ENCODE assay signal across 8 cellular contexts in genomic region chrX:24146283-24146865, GRCh38. TPM values are rescaled to one million over a fixed set of nuclear protein-coding genes. Genes with fewer than 3 reads are reported as not detected.
DNase-seq lines count a peak whose midpoint lies in the region; ATAC-seq and TF ChIP-seq lines count a peak whose summit lies in the region.

No MANE protein-coding gene starts in this region.

- H3K9me3 Mint-ChIP-seq in stimulated activated naive CD8-positive, alpha-beta T cell treated with anti-CD3 and anti-CD28 coated beads, Interleukin-15, amount 100 ng/mL, for 72 hours: no peaks in the 10 kb centered on the region

- DNase-seq in NCI-H1417 (lab: John Stamatoyannopoulos, UW) (peak in 2 of 3 experiments; percentile 20 to 80), NCI-H1417 treated with DMSO at 0.1 percent for 48 hours (lab: John Stamatoyannopoulos, UW) (no peak), SJSA1 (ENCODE audit: low read depth in 1 of 2, low spot score in 2 of 2) (peak in 1 of 2 experiments; percentile 45), foreskin keratinocyte (no peak)
- no peak for DNase-seq in stimulated activated naive CD8-positive, alpha-beta T cell treated with anti-CD3 and anti-CD28 coated beads, Interleukin-15, amount 100 ng/mL, for 72 hours
- no peak for DNase-seq in stimulated activated CD4-positive, alpha-beta T cell treated with anti-CD3 and anti-CD28 coated beads, Interleukin-15, amount 100 ng/mL, for 24 hours

- no peaks in the 10 kb centered on the region for H3K27me3 Mint-ChIP-seq in stimulated activated naive CD8-positive, alpha-beta T cell treated with anti-CD3 and anti-CD28 coated beads, Interleukin-15, amount 100 ng/mL, for 72 hours

- H3K4me1 ChIP-seq in SJSA1 (replicated peaks) (peaks cover 32% of the 10 kb centered on the region), foreskin keratinocyte (peaks cover 8% of the 10 kb centered on the region)

- no peaks in the 10 kb centered on the region for H3K9me3 ChIP-seq in SJSA1 (replicated peaks)

- peaks cover 2% of the 10 kb centered on the region for H3K36me3 ChIP-seq in SJSA1

- no peak overlapping the region for H3K4me3 ChIP-seq in SJSA1

- H3K4me3 Mint-ChIP-seq in stimulated activated naive CD8-positive, alpha-beta T cell treated with anti-CD3 and anti-CD28 coated beads, Interleukin-15, amount 100 ng/mL, for 72 hours: peak overlapping the region; percentile 45 to 72

- no peak for ATAC-seq in foreskin keratinocyte
- ATAC-seq in stimulated activated naive CD8-positive, alpha-beta T cell treated with anti-CD3 and anti-CD28 coated beads, Interleukin-15, amount 100 ng/mL, for 72 hours: no peak
- ATAC-seq in HG03039 (IDR thresholded peaks at IDR 0.05; ENCODE audit: unreplicated experiment): no peak
- ATAC-seq in HG03457 (IDR thresholded peaks at IDR 0.05; ENCODE audit: unreplicated experiment): no peak

- peak overlapping the region in 1 of 2 donors; percentile 13 for H3K27ac Mint-ChIP-seq in stimulated activated naive CD8-positive, alpha-beta T cell treated with anti-CD3 and anti-CD28 coated beads, Interleukin-15, amount 100 ng/mL, for 72 hours

- H3K27ac ChIP-seq in SJSA1: peak overlapping the region; percentile 61
- H3K27ac ChIP-seq in foreskin keratinocyte: peak overlapping the region; percentile 53

- no peak for TF ChIP-seq CTCF in foreskin keratinocyte (conservative IDR thresholded peaks at IDR 0.05)

- H3K4me1 Mint-ChIP-seq in stimulated activated naive CD8-positive, alpha-beta T cell treated with anti-CD3 and anti-CD28 coated beads, Interleukin-15, amount 100 ng/mL, for 72 hours: peaks cover 30% of the 10 kb centered on the region

- H3K27me3 ChIP-seq in SJSA1 (replicated peaks) (no peaks in the 10 kb centered on the region), foreskin keratinocyte (no peaks in the 10 kb centered on the region)

RNA-seq across cellular contexts. Expression of gene ZFX, which starts 3.2 kb away (rescaled TPM):
- 15.6 and 29.9 TPM in 2 replicates for total RNA-seq in SJSA1 (2014; rRNA removed; shearing (Covaris generic))
- total RNA-seq in foreskin keratinocyte: 21.5 and 23.3 TPM in 2 replicates
- polyA plus RNA-seq in foreskin keratinocyte: 2.2 and 2.3 TPM in 2 replicates

Comparison
In these comparisons a context has a peak if more than half of its experiments do, and no peak if none do; other contexts are left out.
1. DNase-seq: peak in NCI-H1417 (2 of 3); none in NCI-H1417 treated with DMSO at 0.1 percent for 48 hours (single experiment), foreskin keratinocyte (0 of 2), stimulated activated naive CD8-positive, alpha-beta T cell treated with anti-CD3 and anti-CD28 coated beads, Interleukin-15, amount 100 ng/mL, for 72 hours (0 of 2) and stimulated activated CD4-positive, alpha-beta T cell treated with anti-CD3 and anti-CD28 coated beads, Interleukin-15, amount 100 ng/mL, for 24 hours (single experiment).